25 cellular contexts compared by ENCODE assay signal in the genomic region with DNA sequence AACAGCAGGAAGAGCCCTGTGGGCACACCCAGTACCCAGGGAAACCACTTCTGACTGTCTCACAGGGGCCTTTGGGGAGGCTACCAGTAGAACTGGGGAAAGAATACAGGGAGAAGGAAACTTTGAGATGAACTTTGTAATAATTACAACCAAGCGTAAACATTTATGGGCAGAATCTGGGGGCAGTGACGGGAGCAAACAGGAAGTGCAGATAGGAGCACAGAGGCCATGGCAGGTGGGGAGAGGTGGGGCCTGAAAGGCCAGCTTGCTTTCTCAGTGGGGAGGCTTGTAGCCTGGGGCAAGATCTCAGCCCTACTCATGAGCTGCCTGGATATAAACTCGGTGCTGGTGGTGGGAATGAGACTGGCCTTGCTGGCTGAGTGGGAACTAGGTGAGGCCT.
"Had no signal": no experiment of that assay in that cellular context is flagged by ENCODE, and none has a peak within 500 bp of the region (broad histone marks: within the 10 kb centered on the region; RNA-seq: fewer than 3 reads in every experiment).

No MANE protein-coding gene starts in this region.

- H3K4me3 Mint-ChIP-seq: activated naive CD4-positive, alpha-beta T cell treated with anti-CD3 and anti-CD28 coated beads for 36 hours; activated naive CD8-positive, alpha-beta T cell; activated T-helper 17 cell treated with anti-CD3 and anti-CD28 coated beads, Interleukin-2, amount 50 U/mL, for 72 hours; brain; central memory CD8-positive, alpha-beta T cell; T-helper 17 cell; WTC11 had no signal

- H3K27ac Mint-ChIP-seq: activated naive CD4-positive, alpha-beta T cell treated with anti-CD3 and anti-CD28 coated beads for 36 hours; activated naive CD8-positive, alpha-beta T cell; activated T-helper 17 cell treated with anti-CD3 and anti-CD28 coated beads, Interleukin-2, amount 50 U/mL, for 72 hours; brain; T-helper 17 cell; WTC11 had no signal

- ATAC-seq: activated T-helper 17 cell treated with anti-CD3 and anti-CD28 coated beads, Interleukin-2, amount 50 U/mL, for 72 hours; PC-3; T-helper 17 cell; WTC11 had no signal

- H3K4me1 Mint-ChIP-seq: activated T-helper 17 cell treated with anti-CD3 and anti-CD28 coated beads, Interleukin-2, amount 50 U/mL, for 72 hours; brain; central memory CD8-positive, alpha-beta T cell; T-helper 17 cell had no signal

- DNase-seq: activated CD4-positive, alpha-beta T cell treated with anti-CD3 and anti-CD28 coated beads for 48 hours; activated CD4-positive, alpha-beta T cell treated with anti-CD3 and anti-CD28 coated beads, Interleukin-2, amount 50 U/mL, for 4 hours; activated CD4-positive, CD25-positive, alpha-beta regulatory T cell treated with anti-CD3 and anti-CD28 coated beads, Interleukin-2, amount 50 U/mL, for 72 hours; activated CD8-positive, alpha-beta memory T cell treated with anti-CD3 and anti-CD28 coated beads for 24 hours; activated gamma-delta T cell; activated naive CD4-positive, alpha-beta T cell treated with anti-CD3 and anti-CD28 coated beads for 36 hours; activated T-cell treated with anti-CD3 and anti-CD28 coated beads for 4 hours; activated T-cell treated with anti-CD3 and anti-CD28 coated beads, Interleukin-2, amount 50 U/mL, for 48 hours; amygdala; NCI-H1092; NCI-H1417; NCI-H1694; NCI-H2029 treated with DMSO at 0.1 percent for 48 hours; NCI-H345; NCI-H510A; NCI-H526 treated with DMSO at 0.1 percent for 48 hours; PC-3; SIG-M5; T-helper 17 cell; T-helper 9 cell had no signal

- H3K27me3 Mint-ChIP-seq: activated naive CD8-positive, alpha-beta T cell; central memory CD8-positive, alpha-beta T cell; T-helper 17 cell had no signal
